In genomic region chr4:151760713-151761661, GRCh38 we compare ENCODE assay signal across 8 cellular contexts. TPM values are rescaled to one million over a fixed set of nuclear protein-coding genes. Genes with fewer than 3 reads are reported as not detected.
DNase-seq lines count a peak whose midpoint lies in the region; ATAC-seq and TF ChIP-seq lines count a peak whose summit lies in the region.

TSS of gene GATB (minus strand) at chr4:151761007. CDS start at chr4:151760982, 25 bp downstream.

- H4K91ac ChIP-seq in IMR-90 (ENCODE audit: insufficient read depth, low read depth, low read length) = peak within 1 kb of the TSS; percentile 55

- peak within 1 kb of the TSS; percentile 74 for H2AK9ac ChIP-seq in IMR-90 (replicated peaks; ENCODE audit: low read depth, low read length, poor library complexity)

- H3K9me2 ChIP-seq in OCI-LY7 (ENCODE audit: insufficient read depth, low read length) = no peaks in the 10 kb centered on the region

- H3K4me2 ChIP-seq in IMR-90 (ENCODE audit: low read depth, low read length) (peak within 1 kb of the TSS; percentile 91), OCI-LY7 (ENCODE audit: low read length) (peak within 1 kb of the TSS; percentile 76)

- H2BK20ac ChIP-seq in IMR-90 (ENCODE audit: low read depth, low read length) = no peak within 1 kb of the TSS

- H2BK5ac ChIP-seq in IMR-90 (ENCODE audit: low read depth, low read length, poor library complexity, severe bottlenecking) = peak within 1 kb of the TSS; percentile 74

- intact Hi-C loops in IMR-90 (cut with micrococcal nuclease) (loop anchor here (5.0 kb wide), 4 partner anchors 69 to 919 kb away; no protein-coding TSS in a partner anchor), OCI-LY7 (cut with micrococcal nuclease; ENCODE audit: unreplicated experiment) (loop anchor here (2.0 to 10.0 kb wide), 2 partner anchors 396 to 662 kb away; partner anchors contain the start of gene RPS3A)

- H3K4me1 ChIP-seq in IMR-90 (ENCODE audit: control insufficient read depth, insufficient read depth, low read length) (no peaks in the 10 kb centered on the region), OCI-LY7 (ENCODE audit: insufficient read depth, low read length, poor library complexity, severe bottlenecking) (peaks cover 15% of the 10 kb centered on the region)

- H3K36me3 ChIP-seq in IMR-90 (ENCODE audit: control insufficient read depth, insufficient read depth, low read length) = no peaks in the 10 kb centered on the region
- peaks cover 1% of the 10 kb centered on the region; the same call in 1 of the 2 replicates for H3K36me3 ChIP-seq in OCI-LY7 (ENCODE audit: insufficient read depth, low read length)

- H4K20me1 ChIP-seq in IMR-90 (ENCODE audit: insufficient read depth, low read length) = no peaks in the 10 kb centered on the region
- H4K20me1 ChIP-seq in OCI-LY7 (ENCODE audit: insufficient read depth, low read length) = no peaks in the 10 kb centered on the region

- TF ChIP-seq CTCF in IMR-90 (conservative IDR thresholded peaks at IDR 0.05; ENCODE audit: low read depth, low read length) (peak; percentile 49), OCI-LY7 (conservative IDR thresholded peaks at IDR 0.05; ENCODE audit: low read length) (peak; percentile 70)

- TF ChIP-seq RAD21 in IMR-90 (IDR thresholded peaks at IDR 0.05; ENCODE audit: low read length) = peak; percentile 43

- peaks cover 0 to 6% of the 10 kb centered on the region in 2 experiments; a peak in 1 of 4 replicates for H3K79me1 ChIP-seq in IMR-90 (ENCODE audit: low read depth in 1 of 2, low read length in 2 of 2)

- peak; percentile 97 for DNase-seq in DMS153 (lab: John Stamatoyannopoulos, UW)
- peak; percentile 96 for DNase-seq in IMR-90
- DNase-seq in OCI-LY7 (ENCODE audit: low spot score) = peak; percentile 97
- peak; percentile 84 for DNase-seq in activated T-cell treated with anti-CD3 and anti-CD28 coated beads for 1 hour (ENCODE audit: low read depth)
- DNase-seq in epidermal melanocyte (ENCODE audit: insufficient read length, low spot score) = peak; percentile 97
- peak; percentile 96 for DNase-seq in middle frontal gyrus (ENCODE audit: extremely low spot score, low spot score)
- peak; percentile 70 to 80 for DNase-seq in stimulated activated CD8-positive, alpha-beta memory T cell treated with anti-CD3 and anti-CD28 coated beads, Interleukin-2, amount 100 ng/mL, for 48 hours (ENCODE audit: low read depth in 2 of 2)

- peak; percentile 91 for TF ChIP-seq POLR2A in IMR-90 (IDR thresholded peaks at IDR 0.05; ENCODE audit: low read depth, low read length)

- peak within 1 kb of the TSS; percentile 42; the same call in 1 of the 2 replicates for H2AK5ac ChIP-seq in IMR-90 (ENCODE audit: low read depth, low read length)

- ATAC-seq in GM21528 (IDR thresholded peaks at IDR 0.05; ENCODE audit: low FRiP score, unreplicated experiment) = peak; percentile 99
- ATAC-seq in IMR-90 (ENCODE audit: low read depth) = peak; percentile 100

- H3K4ac ChIP-seq in IMR-90 (ENCODE audit: low read depth, low read length) = peak within 1 kb of the TSS; percentile 80

- H2BK120ac ChIP-seq in IMR-90 (ENCODE audit: low read depth, low read length) = peak within 1 kb of the TSS; percentile 27; the same call in 1 of the 2 replicates

- H2BK15ac ChIP-seq in IMR-90 (ENCODE audit: low read depth, low read length) = peak within 1 kb of the TSS; percentile 9; the same call in 1 of the 3 replicates

- in situ Hi-C loops in IMR-90 (cut with MboI; ENCODE audit: low sequenced_read_pairs) = no loop called here

- peak within 1 kb of the TSS; percentile 79 for H3K14ac ChIP-seq in IMR-90 (replicated peaks; ENCODE audit: low read depth, low read length)

- H3K18ac ChIP-seq in IMR-90 (ENCODE audit: low read depth, low read length) = 0 out of 2 replicates have a peak within 1 kb of the TSS, but pooled peaks have one; percentile 16

- H3K56ac ChIP-seq in IMR-90 (ENCODE audit: extremely low read depth, insufficient read depth, low read length) = peak within 1 kb of the TSS; percentile 68

- peak within 1 kb of the TSS; percentile 98 for H2AFZ ChIP-seq in IMR-90 (replicated peaks; ENCODE audit: low read length, poor library complexity)
- peak within 1 kb of the TSS; percentile 98 for H2AFZ ChIP-seq in OCI-LY7 (ENCODE audit: low read length)

- H3K27me3 ChIP-seq in IMR-90 (ENCODE audit: control insufficient read depth, insufficient read depth, low read length) = no peaks in the 10 kb centered on the region; the same call in 1 of the 2 replicates

- H4K5ac ChIP-seq in IMR-90 (ENCODE audit: low read depth, low read length) = peak within 1 kb of the TSS; percentile 98

- peak within 1 kb of the TSS; percentile 88 for H3K9ac ChIP-seq in IMR-90 (ENCODE audit: low read depth, low read length)

- CTCF ChIA-PET in IMR-90 (lab: Yijun Ruan, JAX) = interaction anchor here (1.1 kb wide), 1 partner anchor 16 kb away, joined by 3 read pairs; no protein-coding TSS in a partner anchor
- CTCF ChIA-PET in OCI-LY7 (lab: Charles Lee; ENCODE audit: unreplicated experiment) = no interaction called here

- no TSS peak for BruUV-seq in IMR-90 (replicated peaks; lab: Mats Ljungman, UMichigan)
- BruUV-seq in OCI-LY7 (replicated peaks; lab: Mats Ljungman, UMichigan) = no TSS peak

- POLR2A ChIA-PET in IMR-90 (lab: Charles Lee; ENCODE audit: unreplicated experiment) = no interaction called here
- POLR2A ChIA-PET in OCI-LY7 (lab: Charles Lee) = interaction anchor here (0.6 to 1.3 kb wide), 6 partner anchors 10 to 1676 kb away, joined by 3 to 5 read pairs (median 3); no protein-coding TSS in a partner anchor

- no peaks in the 10 kb centered on the region; the same call in 1 of the 2 replicates for H3K9me1 ChIP-seq in IMR-90 (ENCODE audit: insufficient read depth, low read length)

- dilution Hi-C loops in IMR-90 (cut with HindIII; ENCODE audit: low sequenced_read_pairs, unreplicated experiment) = no loop called here

- 0% methylated on average over 9 of the region's 35 CpGs; no CpG with 5 or more reads in 1 of the 2 experiments for WGBS in IMR-90 (ENCODE audit: extremely low coverage in 2 of 2, insufficient read length in 1 of 2), 2 experiments

- peaks cover 13% of the 10 kb centered on the region; the same call in 1 of the 2 replicates for H3K79me2 ChIP-seq in OCI-LY7 (ENCODE audit: insufficient read depth, low read depth, low read length)

- H3K4me3 ChIP-seq in IMR-90 (ENCODE audit: insufficient read depth, low read depth, low read length) = peak within 1 kb of the TSS; percentile 89
- H3K4me3 ChIP-seq in OCI-LY7 (ENCODE audit: low read depth, low read length, poor library complexity, severe bottlenecking) = peak within 1 kb of the TSS; percentile 84

- peak within 1 kb of the TSS; percentile 99 for H4K8ac ChIP-seq in IMR-90 (ENCODE audit: low read depth in 2 of 2, low read length in 2 of 2)

- H3K27ac ChIP-seq in IMR-90 (ENCODE audit: insufficient read depth, low read length) (peak within 1 kb of the TSS; percentile 86), OCI-LY7 (ENCODE audit: low read depth, low read length, poor library complexity, severe bottlenecking) (peak within 1 kb of the TSS; percentile 31)

- H3K9me3 ChIP-seq in IMR-90 (ENCODE audit: control insufficient read depth, insufficient read depth, low read length) (no peaks in the 10 kb centered on the region), OCI-LY7 (ENCODE audit: low read length) (no peaks in the 10 kb centered on the region)

- peak within 1 kb of the TSS; percentile 65; the same call in 1 of the 2 replicates for H3K23ac ChIP-seq in IMR-90 (ENCODE audit: low read depth, low read length)

TF ChIP-seq in IMR-90, 13 proteins besides CTCF, POLR2A, EP300 and RAD21:
- TF ChIP-seq MAFK (IDR thresholded peaks at IDR 0.05; ENCODE audit: low read depth, low read length) = no peak
- TF ChIP-seq MAZ (IDR thresholded peaks at IDR 0.05; ENCODE audit: borderline replicate concordance, low read depth, low read length) = peak; percentile 88
- peak; percentile 32; the same call in 1 of the 2 replicates for TF ChIP-seq BHLHE40 (IDR thresholded peaks at IDR 0.05; ENCODE audit: low read depth, low read length)
- TF ChIP-seq ELK1 (IDR thresholded peaks at IDR 0.05; ENCODE audit: borderline replicate concordance, low read depth, low read length) = no peak
- TF ChIP-seq CHD1 (IDR thresholded peaks at IDR 0.05; ENCODE audit: low read depth, low read length) = no peak
- TF ChIP-seq MXI1 (IDR thresholded peaks at IDR 0.05; ENCODE audit: borderline replicate concordance, low read depth, low read length) = peak; percentile 96
- TF ChIP-seq SMC3 (IDR thresholded peaks at IDR 0.05; ENCODE audit: low read depth, low read length) = peak; percentile 39; the same call in 1 of the 2 replicates
- peak; percentile 95 for TF ChIP-seq USF2 (IDR thresholded peaks at IDR 0.05; ENCODE audit: low read depth, low read length)
- no peak for TF ChIP-seq CEBPB (IDR thresholded peaks at IDR 0.05; ENCODE audit: low read depth, low read length)
- no peak for TF ChIP-seq FOS (IDR thresholded peaks at IDR 0.05; ENCODE audit: low read depth, low read length)
- TF ChIP-seq RFX5 (IDR thresholded peaks at IDR 0.05; ENCODE audit: low read depth, low read length) = no peak
- no peak for TF ChIP-seq NFE2L2 (IDR thresholded peaks at IDR 0.05; ENCODE audit: low read depth, low read length)
- TF ChIP-seq RCOR1 (IDR thresholded peaks at IDR 0.05; ENCODE audit: insufficient replicate concordance, low read length) = no peak
TF ChIP-seq in IMR-90: peak in this region for 5.

RNA-seq across cellular contexts. Expression of gene GATB, which starts in this region (rescaled TPM):
- total RNA-seq in IMR-90 (2012; rRNA removed) (20.3 TPM in 2 replicates), OCI-LY7 (2022) (22.9 and 26.5 TPM in 2 replicates)
- 15.9 and 18.7 TPM in 2 replicates for polyA plus RNA-seq in IMR-90 (2012; rRNA removed)
- polyA plus RNA-seq in IMR-90 (2012; cell fraction: cytosol; rRNA removed) = 8.5 and 14.0 TPM in 2 replicates
- 5.8 and 16.5 TPM in 2 replicates for polyA plus RNA-seq in IMR-90 (2012; cell fraction: nucleus; rRNA removed; ENCODE audit: low replicate concordance)
- 24.6 and 25.2 TPM in 2 replicates for total RNA-seq in OCI-LY7 (2014; rRNA removed; shearing (Covaris generic))

Comparison
In these comparisons a context has a peak if more than half of its experiments do, and no peak if none do; other contexts are left out.
1. Peak in every context shown above with its lines: DNase-seq, ATAC-seq, H3K4me3 ChIP-seq and H3K27ac ChIP-seq.